10 cellular contexts compared by ENCODE assay signal in genomic region chr22:37898441-37899181, GRCh38. TPM values are rescaled to one million over a fixed set of nuclear protein-coding genes. Genes with fewer than 3 reads are reported as not detected.
DNase-seq lines count a peak whose midpoint lies in the region; ATAC-seq lines count a peak whose summit lies in the region.
"Had no signal": no experiment of that assay in that cellular context is flagged by ENCODE, and none has a peak within 500 bp of the region (broad histone marks: within the 10 kb centered on the region; RNA-seq: fewer than 3 reads in every experiment).

No MANE protein-coding gene starts in this region.

- ATAC-seq in HG03135 (IDR thresholded peaks at IDR 0.05; ENCODE audit: unreplicated experiment) = no peak
- ATAC-seq in HG03469 (IDR thresholded peaks at IDR 0.05; ENCODE audit: unreplicated experiment) = no peak

- no peak overlapping the region for H3K4me3 ChIP-seq in esophagus (ENCODE audit: low read depth in 1 of 2, low read length in 2 of 2)

- H3K27ac ChIP-seq in esophagus (ENCODE audit: low read depth in 2 of 2, low read length in 1 of 2) = peak overlapping the region; percentile 85 to 88

- no peaks in the 10 kb centered on the region for H3K36me3 ChIP-seq in esophagus (ENCODE audit: control insufficient read depth in 2 of 2, insufficient read depth in 2 of 2, low read length in 1 of 2)

- H3K9me3 ChIP-seq in esophagus (ENCODE audit: control insufficient read depth in 2 of 2, insufficient read depth in 1 of 2, low read depth in 1 of 2, low read length in 1 of 2) = no peaks in the 10 kb centered on the region

- 46 to 49% methylated on average over 9 of the region's 9 CpGs for WGBS in esophagus, 2 donors

- peaks cover 0 to 19% of the 10 kb centered on the region in 2 donors for H3K4me1 ChIP-seq in esophagus (ENCODE audit: control insufficient read depth in 2 of 2, insufficient read depth in 2 of 2, low read length in 1 of 2)

- H3K27me3 ChIP-seq in esophagus (ENCODE audit: control insufficient read depth in 1 of 2, insufficient read depth in 2 of 2, low read length in 2 of 2) = no peaks in the 10 kb centered on the region

- peak; percentile 85 for DNase-seq in Ammon's horn (ENCODE audit: low spot score)
- DNase-seq in NCI-H226 = peak; percentile 2
- peak in 46 of 56 donors; percentile 17 to 81 (median 56) for DNase-seq in nucleus accumbens (lab: John Stamatoyannopoulos, UW)
- DNase-seq in NK-92 treated with Interleukin-12 subunit alpha and Interleukin-12 subunit beta, amount 100 ng/mL, for 24 hours (lab: John Stamatoyannopoulos, UW) = no peak
- no peak for DNase-seq in NCI-H748 treated with DMSO at 0.1 percent for 48 hours (lab: John Stamatoyannopoulos, UW)
- DNase-seq: immature natural killer cell; stimulated activated CD4-positive, alpha-beta T cell treated with anti-CD3 and anti-CD28 coated beads, Interleukin-1b, Interleukin-23, amount 100 ng/mL, for 48 hours had no signal

RNA-seq across cellular contexts. Expression of gene MICALL1, which starts 7.5 kb away (rescaled TPM):
- 10 to 100 TPM; 41.7 to 44.1 TPM for polyA plus RNA-seq in esophagus

RNA-seq across cellular contexts. Expression of gene EIF3L, which starts 49.4 kb away (rescaled TPM):
- polyA plus RNA-seq in esophagus = 100 to 1,000 TPM; 113 to 265 TPM

RNA-seq across cellular contexts. Expression of gene ANKRD54, which starts 54.5 kb away (rescaled TPM):
- polyA plus RNA-seq in esophagus = 10 to 100 TPM; 15.2 to 18.7 TPM

RNA-seq across cellular contexts. Expression of gene C22orf23, which starts 54.8 kb away (rescaled TPM):
- polyA plus RNA-seq in esophagus = under 1 TPM; 0.16 to 0.39 TPM
- polyA plus RNA-seq: immature natural killer cell had no signal

RNA-seq across cellular contexts. Expression of gene POLR2F, which starts 54.9 kb away (rescaled TPM):
- polyA plus RNA-seq in esophagus = 100 to 1,000 TPM in 1 of 2 donors, 10 to 100 TPM in 1; 84.8 to 114 TPM

Comparison
In these comparisons a context has a peak if more than half of its experiments do, and no peak if none do; other contexts are left out.
1. DNase-seq: peak in Ammon's horn (single experiment), NCI-H226 (single experiment) and nucleus accumbens (46 of 56); none in NK-92 treated with Interleukin-12 subunit alpha and Interleukin-12 subunit beta, amount 100 ng/mL, for 24 hours (single experiment) and NCI-H748 treated with DMSO at 0.1 percent for 48 hours (single experiment).